1 cellular context compared by ENCODE assay signal in the genomic region with DNA sequence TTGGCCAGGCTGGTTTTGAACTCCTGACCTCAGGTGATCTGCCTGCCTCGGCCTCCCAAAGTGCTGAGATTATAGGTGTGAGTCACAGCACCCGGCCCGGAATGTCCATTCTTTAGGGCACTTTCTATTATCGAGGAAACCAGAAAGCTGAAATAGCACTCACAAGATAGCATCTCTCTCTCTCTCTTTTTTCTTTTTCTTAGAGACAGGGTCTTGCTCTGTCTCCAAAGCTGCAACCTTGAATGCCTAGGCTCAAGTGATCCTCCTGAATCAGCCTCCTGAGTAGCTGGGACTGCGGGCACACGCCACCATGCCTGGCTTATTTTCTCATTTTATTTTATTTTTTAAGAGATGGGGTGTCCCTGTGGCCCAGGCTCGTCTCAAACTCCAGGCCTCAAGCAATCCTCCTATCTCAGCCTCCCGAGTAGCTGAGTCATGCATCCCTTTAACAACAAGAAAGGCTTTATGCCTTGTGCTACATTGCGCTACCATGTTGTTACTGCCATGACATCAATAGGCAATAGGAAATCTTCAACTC.
TF ChIP-seq lines count a peak whose summit lies in the region.

No MANE protein-coding gene starts in this region.

TF ChIP-seq in K562, 482 proteins besides CTCF, POLR2A, EP300 and RAD21 (continued from another document and continues in another):
- TF ChIP-seq, protein P1, sequence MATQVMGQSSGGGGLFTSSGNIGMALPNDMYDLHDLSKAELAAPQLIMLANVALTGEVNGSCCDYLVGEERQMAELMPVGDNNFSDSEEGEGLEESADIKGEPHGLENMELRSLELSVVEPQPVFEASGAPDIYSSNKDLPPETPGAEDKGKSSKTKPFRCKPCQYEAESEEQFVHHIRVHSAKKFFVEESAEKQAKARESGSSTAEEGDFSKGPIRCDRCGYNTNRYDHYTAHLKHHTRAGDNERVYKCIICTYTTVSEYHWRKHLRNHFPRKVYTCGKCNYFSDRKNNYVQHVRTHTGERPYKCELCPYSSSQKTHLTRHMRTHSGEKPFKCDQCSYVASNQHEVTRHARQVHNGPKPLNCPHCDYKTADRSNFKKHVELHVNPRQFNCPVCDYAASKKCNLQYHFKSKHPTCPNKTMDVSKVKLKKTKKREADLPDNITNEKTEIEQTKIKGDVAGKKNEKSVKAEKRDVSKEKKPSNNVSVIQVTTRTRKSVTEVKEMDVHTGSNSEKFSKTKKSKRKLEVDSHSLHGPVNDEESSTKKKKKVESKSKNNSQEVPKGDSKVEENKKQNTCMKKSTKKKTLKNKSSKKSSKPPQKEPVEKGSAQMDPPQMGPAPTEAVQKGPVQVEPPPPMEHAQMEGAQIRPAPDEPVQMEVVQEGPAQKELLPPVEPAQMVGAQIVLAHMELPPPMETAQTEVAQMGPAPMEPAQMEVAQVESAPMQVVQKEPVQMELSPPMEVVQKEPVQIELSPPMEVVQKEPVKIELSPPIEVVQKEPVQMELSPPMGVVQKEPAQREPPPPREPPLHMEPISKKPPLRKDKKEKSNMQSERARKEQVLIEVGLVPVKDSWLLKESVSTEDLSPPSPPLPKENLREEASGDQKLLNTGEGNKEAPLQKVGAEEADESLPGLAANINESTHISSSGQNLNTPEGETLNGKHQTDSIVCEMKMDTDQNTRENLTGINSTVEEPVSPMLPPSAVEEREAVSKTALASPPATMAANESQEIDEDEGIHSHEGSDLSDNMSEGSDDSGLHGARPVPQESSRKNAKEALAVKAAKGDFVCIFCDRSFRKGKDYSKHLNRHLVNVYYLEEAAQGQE (CRISPR knock-in tag; IDR thresholded peaks at IDR 0.05; ENCODE audit: low read depth) = no peak
- TF ChIP-seq ZNF445 (CRISPR knock-in tag; IDR thresholded peaks at IDR 0.05; ENCODE audit: low read depth) (no peak), PHF20 (IDR thresholded peaks at IDR 0.05; ENCODE audit: partially characterized antibody) (no peak), HDAC1 (IDR thresholded peaks at IDR 0.05) (0 out of 4 replicates have a peak, but pooled peaks of 1 of the 2 experiments have one; percentile 57), MAFG (tag; conservative IDR thresholded peaks at IDR 0.05) (peak; percentile 89), HCFC1 (IDR thresholded peaks at IDR 0.05; ENCODE audit: low read depth, low read length) (no peak), SMARCC2 (IDR thresholded peaks at IDR 0.05; ENCODE audit: low read depth) (peak; percentile 88), ZNF766 (CRISPR knock-in tag; conservative IDR thresholded peaks at IDR 0.05) (peak; percentile 66; the same call in 1 of the 2 replicates), MTA1 (IDR thresholded peaks at IDR 0.05; ENCODE audit: borderline replicate concordance) (peak; percentile 44; the same call in 1 of the 2 replicates), TEAD4 (IDR thresholded peaks at IDR 0.05; ENCODE audit: low read length) (peak; percentile 58), TEAD4 (CRISPR knock-in tag; IDR thresholded peaks at IDR 0.05; ENCODE audit: borderline replicate concordance) (no peak), SMARCA4 (IDR thresholded peaks at IDR 0.05) (peak; percentile 88), ATF2 (CRISPR knock-in tag; IDR thresholded peaks at IDR 0.05) (no peak), ELK3 (CRISPR knock-in tag; IDR thresholded peaks at IDR 0.05) (no peak), ZEB2 (IDR thresholded peaks at IDR 0.05) (peak; percentile 67; the same call in 1 of the 2 replicates), OTX1 (CRISPR knock-in tag; IDR thresholded peaks at IDR 0.05) (no peak), HDAC2 (IDR thresholded peaks at IDR 0.05) (peak; percentile 86), ZNF717 (CRISPR knock-in tag; IDR thresholded peaks at IDR 0.05) (no peak), MAFF (IDR thresholded peaks at IDR 0.05; ENCODE audit: low read length) (peak; percentile 69), NR0B1 (IDR thresholded peaks at IDR 0.05; ENCODE audit: partially characterized antibody) (no peak), KLF16 (IDR thresholded peaks at IDR 0.05) (no peak), PHF21A (IDR thresholded peaks at IDR 0.05; ENCODE audit: borderline replicate concordance, low read depth) (0 out of 2 replicates have a peak, but pooled peaks have one; percentile 32), MAZ (CRISPR knock-in tag; conservative IDR thresholded peaks at IDR 0.05 in 1 of 2, IDR thresholded peaks at IDR 0.05 in 1 of 2) (peak in 1 of 2 experiments; percentile 37; a peak in 1 of 4 replicates), JUNB (CRISPR knock-in tag; conservative IDR thresholded peaks at IDR 0.05) (no peak), IFI16 (CRISPR knock-in tag; IDR thresholded peaks at IDR 0.05) (no peak), STAT5B (CRISPR knock-in tag; IDR thresholded peaks at IDR 0.05) (no peak), WHSC1 (IDR thresholded peaks at IDR 0.05; ENCODE audit: low read length) (no peak), ZNF146 (CRISPR knock-in tag; IDR thresholded peaks at IDR 0.05; ENCODE audit: unreplicated experiment) (no peak), CREB5 (CRISPR knock-in tag; IDR thresholded peaks at IDR 0.05) (no peak), C11orf30 (IDR thresholded peaks at IDR 0.05; ENCODE audit: low read depth) (peak; percentile 89), CSDE1 (IDR thresholded peaks at IDR 0.05) (no peak), HNRNPH1 (optimal IDR thresholded peaks at IDR 0.05; ENCODE audit: low read depth, low read length) (no peak), ADNP (tag; IDR thresholded peaks at IDR 0.05) (peak; percentile 87), KDM1A (IDR thresholded peaks at IDR 0.05) (peak; percentile 92 to 94), NELFE (IDR thresholded peaks at IDR 0.05; ENCODE audit: insufficient read depth, insufficient read length) (no peak), BRD4 (IDR thresholded peaks at IDR 0.05) (no peak), KLF10 (CRISPR knock-in tag; IDR thresholded peaks at IDR 0.05) (no peak), TAL1 (IDR thresholded peaks at IDR 0.05) (peak; percentile 63), HNRNPK (IDR thresholded peaks at IDR 0.05; ENCODE audit: low read depth, low read length, poor library complexity, severe bottlenecking) (no peak), TAF1 (IDR thresholded peaks at IDR 0.05; ENCODE audit: control insufficient read depth, extremely low read depth, insufficient read depth, low read length, severe bottlenecking) (no peak), NR2C1 (IDR thresholded peaks at IDR 0.05) (0 out of 2 replicates have a peak, but pooled peaks have one; percentile 26), NR2C1 (tag; IDR thresholded peaks at IDR 0.05) (no peak), KLF6 (CRISPR knock-in tag; IDR thresholded peaks at IDR 0.05; ENCODE audit: borderline replicate concordance) (no peak), ARID1B (IDR thresholded peaks at IDR 0.05) (peak; percentile 90), ATF1 (CRISPR knock-in tag; IDR thresholded peaks at IDR 0.05) (no peak), ATF1 (tag; IDR thresholded peaks at IDR 0.05) (peak; percentile 24; the same call in 1 of the 2 replicates), ZNF436 (CRISPR knock-in tag; IDR thresholded peaks at IDR 0.05) (no peak), GATA2 (CRISPR knock-in tag; IDR thresholded peaks at IDR 0.05) (peak; percentile 27; the same call in 1 of the 2 replicates)
- TF ChIP-seq, protein P2, sequence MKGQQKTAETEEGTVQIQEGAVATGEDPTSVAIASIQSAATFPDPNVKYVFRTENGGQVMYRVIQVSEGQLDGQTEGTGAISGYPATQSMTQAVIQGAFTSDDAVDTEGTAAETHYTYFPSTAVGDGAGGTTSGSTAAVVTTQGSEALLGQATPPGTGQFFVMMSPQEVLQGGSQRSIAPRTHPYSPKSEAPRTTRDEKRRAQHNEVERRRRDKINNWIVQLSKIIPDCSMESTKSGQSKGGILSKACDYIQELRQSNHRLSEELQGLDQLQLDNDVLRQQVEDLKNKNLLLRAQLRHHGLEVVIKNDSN (CRISPR knock-in tag; IDR thresholded peaks at IDR 0.05) = no peak
- TF ChIP-seq, protein P3, sequence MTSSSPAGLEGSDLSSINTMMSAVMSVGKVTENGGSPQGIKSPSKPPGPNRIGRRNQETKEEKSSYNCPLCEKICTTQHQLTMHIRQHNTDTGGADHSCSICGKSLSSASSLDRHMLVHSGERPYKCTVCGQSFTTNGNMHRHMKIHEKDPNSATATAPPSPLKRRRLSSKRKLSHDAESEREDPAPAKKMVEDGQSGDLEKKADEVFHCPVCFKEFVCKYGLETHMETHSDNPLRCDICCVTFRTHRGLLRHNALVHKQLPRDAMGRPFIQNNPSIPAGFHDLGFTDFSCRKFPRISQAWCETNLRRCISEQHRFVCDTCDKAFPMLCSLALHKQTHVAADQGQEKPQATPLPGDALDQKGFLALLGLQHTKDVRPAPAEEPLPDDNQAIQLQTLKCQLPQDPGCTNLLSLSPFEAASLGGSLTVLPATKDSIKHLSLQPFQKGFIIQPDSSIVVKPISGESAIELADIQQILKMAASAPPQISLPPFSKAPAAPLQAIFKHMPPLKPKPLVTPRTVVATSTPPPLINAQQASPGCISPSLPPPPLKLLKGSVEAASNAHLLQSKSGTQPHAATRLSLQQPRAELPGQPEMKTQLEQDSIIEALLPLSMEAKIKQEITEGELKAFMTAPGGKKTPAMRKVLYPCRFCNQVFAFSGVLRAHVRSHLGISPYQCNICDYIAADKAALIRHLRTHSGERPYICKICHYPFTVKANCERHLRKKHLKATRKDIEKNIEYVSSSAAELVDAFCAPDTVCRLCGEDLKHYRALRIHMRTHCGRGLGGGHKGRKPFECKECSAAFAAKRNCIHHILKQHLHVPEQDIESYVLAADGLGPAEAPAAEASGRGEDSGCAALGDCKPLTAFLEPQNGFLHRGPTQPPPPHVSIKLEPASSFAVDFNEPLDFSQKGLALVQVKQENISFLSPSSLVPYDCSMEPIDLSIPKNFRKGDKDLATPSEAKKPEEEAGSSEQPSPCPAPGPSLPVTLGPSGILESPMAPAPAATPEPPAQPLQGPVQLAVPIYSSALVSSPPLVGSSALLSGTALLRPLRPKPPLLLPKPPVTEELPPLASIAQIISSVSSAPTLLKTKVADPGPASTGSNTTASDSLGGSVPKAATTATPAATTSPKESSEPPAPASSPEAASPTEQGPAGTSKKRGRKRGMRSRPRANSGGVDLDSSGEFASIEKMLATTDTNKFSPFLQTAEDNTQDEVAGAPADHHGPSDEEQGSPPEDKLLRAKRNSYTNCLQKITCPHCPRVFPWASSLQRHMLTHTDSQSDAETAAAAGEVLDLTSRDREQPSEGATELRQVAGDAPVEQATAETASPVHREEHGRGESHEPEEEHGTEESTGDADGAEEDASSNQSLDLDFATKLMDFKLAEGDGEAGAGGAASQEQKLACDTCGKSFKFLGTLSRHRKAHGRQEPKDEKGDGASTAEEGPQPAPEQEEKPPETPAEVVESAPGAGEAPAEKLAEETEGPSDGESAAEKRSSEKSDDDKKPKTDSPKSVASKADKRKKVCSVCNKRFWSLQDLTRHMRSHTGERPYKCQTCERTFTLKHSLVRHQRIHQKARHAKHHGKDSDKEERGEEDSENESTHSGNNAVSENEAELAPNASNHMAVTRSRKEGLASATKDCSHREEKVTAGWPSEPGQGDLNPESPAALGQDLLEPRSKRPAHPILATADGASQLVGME (CRISPR knock-in tag; IDR thresholded peaks at IDR 0.05) = no peak
- TF ChIP-seq, protein P4, sequence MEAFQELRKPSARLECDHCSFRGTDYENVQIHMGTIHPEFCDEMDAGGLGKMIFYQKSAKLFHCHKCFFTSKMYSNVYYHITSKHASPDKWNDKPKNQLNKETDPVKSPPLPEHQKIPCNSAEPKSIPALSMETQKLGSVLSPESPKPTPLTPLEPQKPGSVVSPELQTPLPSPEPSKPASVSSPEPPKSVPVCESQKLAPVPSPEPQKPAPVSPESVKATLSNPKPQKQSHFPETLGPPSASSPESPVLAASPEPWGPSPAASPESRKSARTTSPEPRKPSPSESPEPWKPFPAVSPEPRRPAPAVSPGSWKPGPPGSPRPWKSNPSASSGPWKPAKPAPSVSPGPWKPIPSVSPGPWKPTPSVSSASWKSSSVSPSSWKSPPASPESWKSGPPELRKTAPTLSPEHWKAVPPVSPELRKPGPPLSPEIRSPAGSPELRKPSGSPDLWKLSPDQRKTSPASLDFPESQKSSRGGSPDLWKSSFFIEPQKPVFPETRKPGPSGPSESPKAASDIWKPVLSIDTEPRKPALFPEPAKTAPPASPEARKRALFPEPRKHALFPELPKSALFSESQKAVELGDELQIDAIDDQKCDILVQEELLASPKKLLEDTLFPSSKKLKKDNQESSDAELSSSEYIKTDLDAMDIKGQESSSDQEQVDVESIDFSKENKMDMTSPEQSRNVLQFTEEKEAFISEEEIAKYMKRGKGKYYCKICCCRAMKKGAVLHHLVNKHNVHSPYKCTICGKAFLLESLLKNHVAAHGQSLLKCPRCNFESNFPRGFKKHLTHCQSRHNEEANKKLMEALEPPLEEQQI (IDR thresholded peaks at IDR 0.05) = 0 out of 2 replicates have a peak, but pooled peaks have one; percentile 33
